8 cellular contexts compared by ENCODE assay signal in genomic region chr7:2558620-2559282, GRCh38. TPM values are rescaled to one million over a fixed set of nuclear protein-coding genes. Genes with fewer than 3 reads are reported as not detected.
DNase-seq lines count a peak whose midpoint lies in the region; ATAC-seq and TF ChIP-seq lines count a peak whose summit lies in the region.

TSS of gene IQCE (plus strand) at chr7:2558979. CDS start at chr7:2559182, 203 bp downstream.

- no peak for TF ChIP-seq POLR2A in spleen (IDR thresholded peaks at IDR 0.05)

- peak within 1 kb of the TSS; percentile 53 to 82 (median 76) for H3K27ac ChIP-seq in spleen

- 2 to 5% (median 4%) methylated on average over 19 to 67 of the region's 67 CpGs for WGBS in spleen, 5 donors

- no peaks in the 10 kb centered on the region for H3K36me3 ChIP-seq in spleen

- no peak for TF ChIP-seq CTCF in spleen (IDR thresholded peaks at IDR 0.05 in 8 of 11, conservative IDR thresholded peaks at IDR 0.05 in 3 of 11)

- DNase-seq in SIG-M5 treated with dmso at 0.1 percent for 504 hours (lab: John Stamatoyannopoulos, UW; ENCODE audit: unreplicated experiment) (peak; percentile 76), SIG-M5 (lab: John Stamatoyannopoulos, UW) (no peak), NCI-H226 (peak; percentile 94), inferior parietal cortex (ENCODE audit: extremely low spot score) (peak; percentile 89), spleen (peak; percentile 99)
- peak; percentile 80 for DNase-seq in activated CD4-positive, CD25-positive, alpha-beta regulatory T cell treated with anti-CD3 and anti-CD28 coated beads, Interleukin-2, amount 50 U/mL, for 16 hours (ENCODE audit: low read depth, low spot score)
- DNase-seq in central memory CD4-positive, alpha-beta T cell = peak; percentile 82

- H3K4me3 ChIP-seq in spleen = peak within 1 kb of the TSS; percentile 72 to 100 (median 94)

- H3K27me3 ChIP-seq in spleen (replicated peaks in 1 of 7) = no peaks in the 10 kb centered on the region

- ATAC-seq in HG03097 (IDR thresholded peaks at IDR 0.05; ENCODE audit: low FRiP score, unreplicated experiment) = peak; percentile 51

- intact Hi-C loops in spleen (cut with DNase I; ENCODE audit: low total_unique reads) = no loop called here

- peaks cover 13 to 78% (median 57%) of the 10 kb centered on the region in 6 donors for H3K4me1 ChIP-seq in spleen

- no peaks in the 10 kb centered on the region for H3K9me3 ChIP-seq in spleen

RNA-seq across cellular contexts. Expression of gene IQCE, which starts in this region (rescaled TPM):
- total RNA-seq in spleen = 10 to 100 TPM in 6 of 7 donors, 1 to 10 TPM in 1; 7.1 to 17.1 (median 13.2) TPM
- 1 to 10 TPM; 1.2 to 4.4 (median 2.2) TPM for polyA plus RNA-seq in spleen
